7 cellular contexts compared by ENCODE assay signal in the genomic region with DNA sequence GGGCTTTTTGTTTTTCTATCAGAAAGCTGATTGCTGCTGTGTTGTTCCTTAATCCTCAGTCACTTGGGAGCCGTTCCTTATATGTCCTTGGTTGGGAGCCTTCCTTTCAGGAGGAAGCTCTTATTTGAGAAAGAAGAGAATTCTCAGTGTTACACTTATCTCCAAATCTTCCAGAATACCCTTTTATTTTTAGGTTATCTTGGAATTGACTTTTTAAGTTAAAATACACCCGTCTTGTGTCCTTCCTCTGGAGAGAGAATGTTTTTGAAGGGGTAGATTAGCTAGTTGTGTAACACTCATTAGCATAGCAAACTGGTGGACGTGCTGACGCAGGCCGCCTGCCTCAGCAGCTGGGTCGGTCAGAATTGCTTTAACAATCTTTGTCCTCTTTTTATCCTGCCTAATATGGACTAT. TPM values are rescaled to one million over a fixed set of nuclear protein-coding genes. Genes with fewer than 3 reads are reported as not detected.
DNase-seq lines count a peak whose midpoint lies in the region; ATAC-seq and TF ChIP-seq lines count a peak whose summit lies in the region.

No MANE protein-coding gene starts in this region.

- peak overlapping the region in 1 of 4 donors; percentile 9 for H3K4me3 ChIP-seq in esophagus muscularis mucosa
- H3K4me3 ChIP-seq in mesendoderm (ENCODE audit: low read length): no peak overlapping the region
- H3K4me3 ChIP-seq in suprapubic skin: no peak overlapping the region

- peaks cover 2% of the 10 kb centered on the region for H3K79me2 ChIP-seq in mesendoderm (ENCODE audit: control insufficient read depth, insufficient read depth, low read length)

- H3K27ac ChIP-seq in esophagus muscularis mucosa (replicated peaks in 1 of 4) (peak overlapping the region; percentile 13 to 53 (median 46)), mesendoderm (ENCODE audit: low read depth, low read length) (no peak overlapping the region), suprapubic skin (peak overlapping the region; percentile 38)

- TF ChIP-seq EP300 in esophagus muscularis mucosa (IDR thresholded peaks at IDR 0.05) (no peak), suprapubic skin (IDR thresholded peaks at IDR 0.05) (no peak)

- no peak overlapping the region for H2BK5ac ChIP-seq in mesendoderm (ENCODE audit: low read length)

- H3K9me3 ChIP-seq in esophagus muscularis mucosa (no peaks in the 10 kb centered on the region), suprapubic skin (no peaks in the 10 kb centered on the region)

- H3K27me3 ChIP-seq in esophagus muscularis mucosa (no peaks in the 10 kb centered on the region), mesendoderm (ENCODE audit: insufficient read depth, low read length, poor library complexity) (no peaks in the 10 kb centered on the region), suprapubic skin (no peaks in the 10 kb centered on the region)

- WGBS in esophagus muscularis mucosa: 52% methylated on average over 6 of the region's 6 CpGs
- no CpG with 5 or more reads among the region's 6 CpGs for WGBS in mesendoderm (ENCODE audit: extremely low coverage, insufficient coverage, low lambda C conversion rate)
- 41% methylated on average over 6 of the region's 6 CpGs for WGBS in suprapubic skin

- intact Hi-C loops in esophagus muscularis mucosa (cut with DNase I): no loop called here

- no peak overlapping the region for H3K4ac ChIP-seq in mesendoderm (ENCODE audit: low read depth, low read length)

- H4K5ac ChIP-seq in mesendoderm (ENCODE audit: low read length): no peak overlapping the region

- H3K23ac ChIP-seq in mesendoderm (ENCODE audit: low read length): no peak overlapping the region

- no peak overlapping the region for H2AK5ac ChIP-seq in mesendoderm (ENCODE audit: low read length)

- TF ChIP-seq POLR2A in esophagus muscularis mucosa (IDR thresholded peaks at IDR 0.05; ENCODE audit: low read depth): no peak
- TF ChIP-seq POLR2A in suprapubic skin (IDR thresholded peaks at IDR 0.05): no peak

- peak; percentile 42 for DNase-seq in NOMO-1 treated with dmso at 0.1 percent for 144 hours (lab: John Stamatoyannopoulos, UW; ENCODE audit: unreplicated experiment)
- no peak for DNase-seq in esophagus muscularis mucosa (ENCODE audit: extremely low spot score)
- peak; percentile 83 for DNase-seq in mesendoderm
- no peak for DNase-seq in suprapubic skin (ENCODE audit: low spot score in 2 of 2)
- DNase-seq in NCI-H2227 (lab: John Stamatoyannopoulos, UW; ENCODE audit: unreplicated experiment): no peak

- no peak overlapping the region for H2BK120ac ChIP-seq in mesendoderm (ENCODE audit: low read depth, low read length)

- H3K4me2 ChIP-seq in mesendoderm (ENCODE audit: low read length): no peak overlapping the region

- H3K18ac ChIP-seq in mesendoderm (ENCODE audit: low read length): no peak overlapping the region

- H3K79me1 ChIP-seq in mesendoderm (ENCODE audit: low read length): no peaks in the 10 kb centered on the region

- H3K36me3 ChIP-seq in esophagus muscularis mucosa (no peaks in the 10 kb centered on the region), mesendoderm (ENCODE audit: control insufficient read depth, insufficient read depth, low read length) (no peaks in the 10 kb centered on the region), suprapubic skin (no peaks in the 10 kb centered on the region)

- no peak overlapping the region for H2BK15ac ChIP-seq in mesendoderm (replicated peaks; ENCODE audit: low read depth)

- H3K4me1 ChIP-seq in esophagus muscularis mucosa: no peaks in the 10 kb centered on the region
- peaks cover 13% of the 10 kb centered on the region for H3K4me1 ChIP-seq in mesendoderm (ENCODE audit: control insufficient read depth, low read depth, low read length)
- peaks cover 12% of the 10 kb centered on the region for H3K4me1 ChIP-seq in suprapubic skin

- ATAC-seq in GM21717 (IDR thresholded peaks at IDR 0.05; ENCODE audit: unreplicated experiment): no peak
- ATAC-seq in HG02610 (IDR thresholded peaks at IDR 0.05; ENCODE audit: unreplicated experiment): no peak

- TF ChIP-seq CTCF in esophagus muscularis mucosa (IDR thresholded peaks at IDR 0.05): no peak
- TF ChIP-seq CTCF in suprapubic skin (IDR thresholded peaks at IDR 0.05): no peak

- H3K56ac ChIP-seq in mesendoderm (ENCODE audit: low read length): no peak overlapping the region

- H4K8ac ChIP-seq in mesendoderm (ENCODE audit: low read depth, low read length): no peak overlapping the region

- H3K9ac ChIP-seq in mesendoderm (ENCODE audit: low read length): no peak overlapping the region

RNA-seq across cellular contexts. Expression of a gene that starts 42.1 kb away (rescaled TPM):
- total RNA-seq in esophagus muscularis mucosa (1 to 10 TPM; 3.3 to 9.2 (median 4.1) TPM), suprapubic skin (10 to 100 TPM; 11.1 to 26.6 (median 13.9) TPM)
- 17.3 TPM for polyA plus RNA-seq in mesendoderm (2013, experiment 1 of 2)
- polyA plus RNA-seq in mesendoderm (2013, experiment 2 of 2): 17.6 TPM

Comparison
In these comparisons a context has a peak if more than half of its experiments do, and no peak if none do; other contexts are left out.
1. DNase-seq: peak in NOMO-1 treated with dmso at 0.1 percent for 144 hours (single experiment) and mesendoderm (single experiment); none in esophagus muscularis mucosa (single experiment), suprapubic skin (0 of 2) and NCI-H2227 (single experiment).